ENCODE assay signal across 8 cellular contexts in the genomic region with DNA sequence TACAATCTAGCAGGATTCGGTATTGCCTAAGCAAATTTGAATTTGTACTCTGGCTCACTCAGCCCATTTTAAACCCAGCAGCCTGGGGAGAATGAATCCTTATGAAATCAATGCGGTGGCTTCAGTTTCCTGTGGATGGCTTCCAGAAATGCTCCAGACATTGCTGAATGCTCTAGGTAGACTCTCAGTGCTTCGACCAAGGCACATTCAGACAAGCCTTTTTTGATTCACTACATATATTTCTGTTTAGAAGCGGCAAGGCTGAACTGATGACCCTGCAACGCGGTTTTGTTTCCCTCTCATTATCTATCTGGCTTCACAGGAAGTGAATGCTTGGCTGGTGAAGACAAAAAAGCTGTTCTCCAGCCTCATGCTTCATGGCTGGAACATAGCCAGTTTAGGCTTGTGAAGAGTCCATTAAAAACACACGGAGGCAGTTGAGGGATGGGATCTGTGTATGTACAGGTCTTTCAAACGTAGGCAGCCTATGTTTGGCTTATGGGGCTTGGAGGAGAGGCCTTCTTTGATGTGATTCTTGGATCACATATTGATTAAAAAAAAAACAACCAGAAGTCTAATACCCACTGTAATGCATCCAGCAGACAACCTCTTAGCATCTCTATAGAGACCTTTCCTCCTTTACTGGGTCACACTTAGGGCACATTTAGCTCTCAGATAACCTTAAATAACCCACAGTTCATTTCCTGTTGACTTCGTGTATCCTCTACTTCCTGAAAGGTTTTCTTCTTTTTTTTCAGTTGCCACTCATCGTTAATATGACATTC.
DNase-seq lines count a peak whose midpoint lies in the region; ATAC-seq and TF ChIP-seq lines count a peak whose summit lies in the region.

No MANE protein-coding gene starts in this region.

- H3K9me3 ChIP-seq in HUES48 (ENCODE audit: control insufficient read depth, insufficient read depth, low read length): no peaks in the 10 kb centered on the region
- no peaks in the 10 kb centered on the region for H3K9me3 ChIP-seq in Panc1 (ENCODE audit: control insufficient read depth, insufficient read depth, low read depth, low read length)
- no peaks in the 10 kb centered on the region for H3K9me3 ChIP-seq in WERI-Rb-1 (ENCODE audit: severe bottlenecking)

- H3K27ac Mint-ChIP-seq in stimulated activated naive CD8-positive, alpha-beta T cell treated with anti-CD3 and anti-CD28 coated beads, Interleukin-15, Interleukin-2, amounts not matched to agents 100 ng/mL and 50 ng/mL, for 24 hours: peak overlapping the region; percentile 99

- DNase-seq in DMS53 treated with DMSO at 0.1 percent for 48 hours (lab: John Stamatoyannopoulos, UW; ENCODE audit: unreplicated experiment) (peak; percentile 37), Panc1 (ENCODE audit: low read depth, low spot score) (no peak), brain microvascular endothelial cell (peak; percentile 88), WERI-Rb-1 (no peak)

- CTCF ChIA-PET in Panc1 (lab: Charles Lee): no interaction called here

- peaks cover 79% of the 10 kb centered on the region for H3K4me1 Mint-ChIP-seq in stimulated activated naive CD8-positive, alpha-beta T cell treated with anti-CD3 and anti-CD28 coated beads, Interleukin-15, Interleukin-2, amounts not matched to agents 100 ng/mL and 50 ng/mL, for 24 hours (ENCODE audit: low read depth)

- H3K4me1 ChIP-seq in HUES48 (ENCODE audit: control insufficient read depth, insufficient read depth, low read length) (peaks cover 33% of the 10 kb centered on the region), Panc1 (ENCODE audit: control insufficient read depth, insufficient read depth, low read length) (peaks cover 37% of the 10 kb centered on the region)

- intact Hi-C loops in Panc1 (cut with micrococcal nuclease; ENCODE audit: unreplicated experiment): loop anchor here (10.0 kb wide), 1 partner anchor 403 kb away; a partner anchor contains a TSS

- peak overlapping the region; percentile 72 for H3K4me3 Mint-ChIP-seq in stimulated activated naive CD8-positive, alpha-beta T cell treated with anti-CD3 and anti-CD28 coated beads, Interleukin-15, Interleukin-2, amounts not matched to agents 100 ng/mL and 50 ng/mL, for 24 hours

- H3K4me3 ChIP-seq in HUES48 (ENCODE audit: low read depth, low read length): no peak overlapping the region
- no peak overlapping the region for H3K4me3 ChIP-seq in Panc1 (ENCODE audit: low read depth in 2 of 2, low read length in 2 of 2)
- no peak overlapping the region for H3K4me3 ChIP-seq in brain microvascular endothelial cell (ENCODE audit: low read depth, low read length)
- H3K4me3 ChIP-seq in WERI-Rb-1 (ENCODE audit: low read depth, low read length): no peak overlapping the region

- H3K36me3 Mint-ChIP-seq in stimulated activated naive CD8-positive, alpha-beta T cell treated with anti-CD3 and anti-CD28 coated beads, Interleukin-15, Interleukin-2, amounts not matched to agents 100 ng/mL and 50 ng/mL, for 24 hours (ENCODE audit: low read depth): no peaks in the 10 kb centered on the region

- in situ Hi-C loops in Panc1 (cut with HindIII; ENCODE audit: low pct_unique_long_range_greater_than_20kb, low sequenced_read_pairs): no loop called here
- in situ Hi-C loops in brain microvascular endothelial cell (cut with HindIII; ENCODE audit: low pct_ligation_motif_present, low sequenced_read_pairs): no loop called here

- POLR2A ChIA-PET in Panc1 (lab: Charles Lee): no interaction called here

- peak overlapping the region; percentile 21 for H3K27ac ChIP-seq in HUES48 (ENCODE audit: low read depth, low read length)
- H3K27ac ChIP-seq in Panc1 (ENCODE audit: low read length): peak overlapping the region; percentile 78
- peak overlapping the region; percentile 48 for H3K27ac ChIP-seq in brain microvascular endothelial cell
- H3K27ac ChIP-seq in layer of hippocampus (ENCODE audit: low read depth, low read length): peak overlapping the region; percentile 11
- no peak overlapping the region for H3K27ac ChIP-seq in WERI-Rb-1

- H3K27me3 ChIP-seq in HUES48 (ENCODE audit: control insufficient read depth, insufficient read depth, low read length): no peaks in the 10 kb centered on the region
- no peaks in the 10 kb centered on the region for H3K27me3 ChIP-seq in Panc1 (ENCODE audit: control insufficient read depth, insufficient read depth, low read length)
- no peaks in the 10 kb centered on the region for H3K27me3 ChIP-seq in brain microvascular endothelial cell (replicated peaks)
- no peaks in the 10 kb centered on the region for H3K27me3 ChIP-seq in layer of hippocampus (ENCODE audit: control insufficient read depth, insufficient read depth, low read length)
- H3K27me3 ChIP-seq in WERI-Rb-1 (ENCODE audit: insufficient read depth, low read depth, severe bottlenecking): no peaks in the 10 kb centered on the region

- ATAC-seq in GM21360 (IDR thresholded peaks at IDR 0.05; ENCODE audit: unreplicated experiment): peak; percentile 87
- no peak for ATAC-seq in Panc1

- TF ChIP-seq CTCF in Panc1 (IDR thresholded peaks at IDR 0.05) (no peak), brain microvascular endothelial cell (IDR thresholded peaks at IDR 0.05; ENCODE audit: low read depth, low read length, missing control alignments) (no peak), WERI-Rb-1 (IDR thresholded peaks at IDR 0.05; ENCODE audit: low read depth, low read length) (no peak)

- no TSS peak for BruUV-seq in Panc1 (replicated peaks; lab: Mats Ljungman, UMichigan)

- H3K9ac ChIP-seq in HUES48 (ENCODE audit: low read depth, low read length): no peak overlapping the region

- H3K9me3 Mint-ChIP-seq in stimulated activated naive CD8-positive, alpha-beta T cell treated with anti-CD3 and anti-CD28 coated beads, Interleukin-15, Interleukin-2, amounts not matched to agents 100 ng/mL and 50 ng/mL, for 24 hours: no peaks in the 10 kb centered on the region

- no peaks in the 10 kb centered on the region for H3K27me3 Mint-ChIP-seq in stimulated activated naive CD8-positive, alpha-beta T cell treated with anti-CD3 and anti-CD28 coated beads, Interleukin-15, Interleukin-2, amounts not matched to agents 100 ng/mL and 50 ng/mL, for 24 hours

- H3K36me3 ChIP-seq in HUES48 (ENCODE audit: control insufficient read depth, insufficient read depth, low read length): no peaks in the 10 kb centered on the region
- H3K36me3 ChIP-seq in Panc1 (ENCODE audit: control insufficient read depth, insufficient read depth, low read length): no peaks in the 10 kb centered on the region
- H3K36me3 ChIP-seq in brain microvascular endothelial cell (replicated peaks): no peaks in the 10 kb centered on the region
- H3K36me3 ChIP-seq in WERI-Rb-1: no peaks in the 10 kb centered on the region

Comparison
In these comparisons a context has a peak if more than half of its experiments do, and no peak if none do; other contexts are left out.
1. DNase-seq: peak in DMS53 treated with DMSO at 0.1 percent for 48 hours (single experiment) and brain microvascular endothelial cell (single experiment); none in Panc1 (single experiment) and WERI-Rb-1 (single experiment).